ENCODE assay signal across 11 cellular contexts in the genomic region with DNA sequence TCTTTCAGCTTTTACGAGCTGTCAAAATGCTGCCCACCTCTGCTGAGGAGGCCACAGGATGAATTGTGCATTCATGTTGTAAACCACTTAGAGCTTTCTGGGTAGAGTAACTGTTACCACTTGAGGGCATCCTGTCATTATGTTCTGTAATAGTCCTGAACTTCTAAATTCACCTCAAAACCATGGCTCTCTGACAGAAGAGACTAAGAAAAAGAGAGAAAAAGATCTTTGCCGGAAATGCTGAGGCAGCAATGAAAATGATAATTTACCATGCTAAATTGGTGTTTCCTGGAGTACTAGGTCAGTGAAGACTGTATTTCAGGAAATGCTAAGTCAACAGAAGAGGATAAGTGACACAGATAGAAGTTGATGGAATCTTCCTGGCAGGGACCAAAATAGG.
A peak's percentile ranks its signal among the peaks of the same experiment; 100 is the strongest.
DNase-seq lines count a peak whose midpoint lies in the region; ATAC-seq and TF ChIP-seq lines count a peak whose summit lies in the region.
"Had no signal": no experiment of that assay in that cellular context is flagged by ENCODE, and none has a peak within 500 bp of the region (broad histone marks: within the 10 kb centered on the region; RNA-seq: fewer than 3 reads in every experiment).

No MANE protein-coding gene starts in this region.

- peak; percentile 54 for TF ChIP-seq RAD21 in Ishikawa (IDR thresholded peaks at IDR 0.05; ENCODE audit: low read depth)

- TF ChIP-seq CTCF in C4-2B (conservative IDR thresholded peaks at IDR 0.05): 0 out of 2 replicates have a peak, but pooled peaks have one; percentile 5
- no peak for TF ChIP-seq CTCF in omental fat pad (IDR thresholded peaks at IDR 0.05)

- no peak overlapping the region for H3K4ac ChIP-seq in trophoblast cell (ENCODE audit: low read depth, low read length)

- H4K8ac ChIP-seq in trophoblast cell (ENCODE audit: low read depth, low read length): no peak overlapping the region

- no peak overlapping the region for H3K4me3 ChIP-seq in trophoblast cell (ENCODE audit: low read depth, low read length)

- H3K23ac ChIP-seq in trophoblast cell (ENCODE audit: low read length): no peak overlapping the region

- H2BK12ac ChIP-seq in trophoblast cell (ENCODE audit: low read length): no peak overlapping the region

- H3K9me3 ChIP-seq in trophoblast cell (ENCODE audit: insufficient read depth, low read depth, low read length): no peaks in the 10 kb centered on the region

- H3K79me2 ChIP-seq in trophoblast cell (ENCODE audit: control insufficient read depth, insufficient read depth, low read length, poor library complexity): no peaks in the 10 kb centered on the region

- no CpG with 5 or more reads among the region's 2 CpGs for WGBS in trophoblast cell (ENCODE audit: extremely low coverage, insufficient coverage, insufficient read length)

- no peak for TF ChIP-seq EP300 in Ishikawa (IDR thresholded peaks at IDR 0.05; ENCODE audit: borderline replicate concordance)

- no peak overlapping the region for H3K4me2 ChIP-seq in trophoblast cell (ENCODE audit: low read length)

- H2AK5ac ChIP-seq in trophoblast cell (ENCODE audit: low read length): no peak overlapping the region

- DNase-seq in astrocyte of the hippocampus (ENCODE audit: low read depth, low spot score) (peak; percentile 54), kidney glomerular epithelial cell (lab: John Stamatoyannopoulos, UW) (peak; percentile 55), omental fat pad (ENCODE audit: low spot score) (no peak), trophoblast cell (no peak), HuH-7.5 (ENCODE audit: low spot score) (no peak)
- DNase-seq: activated CD4-positive, CD25-positive, alpha-beta regulatory T cell; activated naive CD4-positive, alpha-beta T cell treated with anti-CD3 and anti-CD28 coated beads, Interleukin-2, amount 50 U/mL, for 16 hours; NCI-H526 treated with DMSO at 0.1 percent for 48 hours had no signal

- no peaks in the 10 kb centered on the region for H3K27me3 ChIP-seq in trophoblast cell (ENCODE audit: insufficient read depth, low read length)

- H3K9ac ChIP-seq in trophoblast cell (ENCODE audit: low read length): no peak overlapping the region

- H3K18ac ChIP-seq in trophoblast cell (ENCODE audit: low read length): no peak overlapping the region

- no peak overlapping the region for H2BK5ac ChIP-seq in trophoblast cell (ENCODE audit: low read depth, low read length, poor library complexity)

- no peak overlapping the region for H3K14ac ChIP-seq in trophoblast cell (ENCODE audit: low read length)

- H2AFZ ChIP-seq in trophoblast cell (ENCODE audit: insufficient read depth, low read length, poor library complexity): no peak overlapping the region

- no peaks in the 10 kb centered on the region for H3K4me1 ChIP-seq in trophoblast cell (ENCODE audit: control insufficient read depth in 1 of 2, insufficient read depth in 2 of 2, low read length in 2 of 2)

- H3K27ac ChIP-seq in C4-2B (no peak overlapping the region), trophoblast cell (ENCODE audit: low read depth, low read length) (no peak overlapping the region)

- H3K79me1 ChIP-seq in trophoblast cell (ENCODE audit: low read length): no peaks in the 10 kb centered on the region

- no peak overlapping the region for H2BK120ac ChIP-seq in trophoblast cell (ENCODE audit: insufficient read depth, low read length, poor library complexity)

- H3K36me3 ChIP-seq in trophoblast cell (ENCODE audit: control insufficient read depth in 1 of 2, insufficient read depth in 2 of 2, low read length in 2 of 2): no peaks in the 10 kb centered on the region

- H4K91ac ChIP-seq in trophoblast cell (ENCODE audit: low read depth, low read length): no peak overlapping the region

- H4K12ac ChIP-seq in trophoblast cell (ENCODE audit: low read depth, low read length): no peak overlapping the region

- no peak for ATAC-seq in omental fat pad (ENCODE audit: low FRiP score)
- ATAC-seq in HG03442 (IDR thresholded peaks at IDR 0.05; ENCODE audit: unreplicated experiment): no peak

TF ChIP-seq in Ishikawa, 13 proteins besides CTCF, POLR2A, EP300 and RAD21:
- TF ChIP-seq CEBPB (IDR thresholded peaks at IDR 0.05): no peak
- TF ChIP-seq ZBTB7A (IDR thresholded peaks at IDR 0.05; ENCODE audit: low read depth): no peak
- TF ChIP-seq EGR1 (IDR thresholded peaks at IDR 0.05): no peak

Comparison
In these comparisons a context has a peak if more than half of its experiments do, and no peak if none do; other contexts are left out.
1. DNase-seq: peak in astrocyte of the hippocampus (single experiment) and kidney glomerular epithelial cell (single experiment); none in omental fat pad (single experiment), trophoblast cell (0 of 2) and HuH-7.5 (single experiment).